ENCODE assay signal across 8 cellular contexts in the genomic region with DNA sequence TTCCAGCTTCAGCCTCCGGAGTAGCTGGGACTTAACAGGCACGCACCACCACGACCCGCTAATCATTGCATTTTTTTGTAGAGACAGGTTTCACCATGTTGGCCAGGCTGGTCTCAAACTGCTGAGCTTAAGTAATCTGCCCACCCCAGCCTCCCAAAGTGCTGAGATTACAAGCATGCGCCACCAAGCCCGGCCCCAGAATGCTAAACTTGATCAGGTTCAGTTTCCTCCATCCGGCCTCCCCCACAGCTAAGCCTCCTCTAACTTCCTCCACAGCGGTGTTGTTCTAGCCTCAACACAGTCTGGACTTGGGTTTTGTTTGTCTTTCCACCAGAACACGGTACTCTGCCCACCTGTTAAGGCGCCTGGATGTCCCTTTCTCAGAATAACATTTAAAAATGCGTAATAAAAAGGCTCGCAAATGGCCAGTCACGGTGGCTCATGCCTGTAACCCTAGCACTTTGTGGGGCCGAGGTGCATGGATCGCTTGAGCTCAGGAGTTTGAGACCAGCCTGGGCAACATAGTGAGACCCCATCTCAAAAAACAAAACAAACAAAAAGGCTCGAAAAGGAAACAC. TPM values are rescaled to one million over a fixed set of nuclear protein-coding genes. Genes with fewer than 3 reads are reported as not detected.
DNase-seq lines count a peak whose midpoint lies in the region; ATAC-seq and TF ChIP-seq lines count a peak whose summit lies in the region.

No MANE protein-coding gene starts in this region.

- H3K9me3 Mint-ChIP-seq in endodermal cell (no peaks in the 10 kb centered on the region), type B pancreatic cell (no peaks in the 10 kb centered on the region)

- H3K27ac ChIP-seq in left ventricle myocardium inferior (replicated peaks) = peak overlapping the region; percentile 83
- peak overlapping the region in 2 of 12 donors; percentile 2 to 6 for H3K27ac ChIP-seq in heart left ventricle
- H3K27ac ChIP-seq in OCI-LY3 (ENCODE audit: low read length) = no peak overlapping the region
- H3K27ac ChIP-seq in endodermal cell (ENCODE audit: low read depth, low read length) = no peak overlapping the region
- H3K27ac ChIP-seq in stomach = no peak overlapping the region

- peak overlapping the region; percentile 93 for H3K4me2 ChIP-seq in OCI-LY3 (ENCODE audit: low read length)

- H3K4me1 ChIP-seq in left ventricle myocardium inferior (peaks cover 74% of the 10 kb centered on the region), heart left ventricle (peaks cover 7 to 67% (median 50%) of the 10 kb centered on the region in 12 donors), OCI-LY3 (ENCODE audit: low read length) (peaks cover 36% of the 10 kb centered on the region), endodermal cell (ENCODE audit: control insufficient read depth, insufficient read depth, low read length) (peaks cover 4% of the 10 kb centered on the region), stomach (peaks cover 42 to 73% (median 54%) of the 10 kb centered on the region in 4 donors)

- no peak for TF ChIP-seq CTCF in left ventricle myocardium inferior (IDR thresholded peaks at IDR 0.05; ENCODE audit: borderline replicate concordance)
- TF ChIP-seq CTCF in heart left ventricle (IDR thresholded peaks at IDR 0.05) = no peak
- no peak for TF ChIP-seq CTCF in OCI-LY3 (IDR thresholded peaks at IDR 0.05; ENCODE audit: low read depth, low read length)
- TF ChIP-seq CTCF in endodermal cell (conservative IDR thresholded peaks at IDR 0.05) = no peak
- TF ChIP-seq CTCF in type B pancreatic cell (conservative IDR thresholded peaks at IDR 0.05) = no peak
- TF ChIP-seq CTCF in stomach (IDR thresholded peaks at IDR 0.05) = no peak

- H3K9me3 ChIP-seq in left ventricle myocardium inferior (replicated peaks) = no peaks in the 10 kb centered on the region
- no peaks in the 10 kb centered on the region for H3K9me3 ChIP-seq in heart left ventricle
- no peaks in the 10 kb centered on the region for H3K9me3 ChIP-seq in OCI-LY3 (ENCODE audit: insufficient read depth, low read length)
- H3K9me3 ChIP-seq in endodermal cell (ENCODE audit: control insufficient read depth, low read length) = no peaks in the 10 kb centered on the region
- no peaks in the 10 kb centered on the region for H3K9me3 ChIP-seq in stomach

- H3K27me3 Mint-ChIP-seq in endodermal cell (ENCODE audit: insufficient read depth) (no peaks in the 10 kb centered on the region), type B pancreatic cell (no peaks in the 10 kb centered on the region)

- TF ChIP-seq POLR2A in heart left ventricle (IDR thresholded peaks at IDR 0.05) (no peak), stomach (IDR thresholded peaks at IDR 0.05) (no peak)

- H3K9ac ChIP-seq in OCI-LY3 (ENCODE audit: low read length) = peak overlapping the region; percentile 72
- H3K9ac ChIP-seq in endodermal cell (ENCODE audit: extremely low read depth, low read length, poor library complexity, severe bottlenecking) = no peak overlapping the region

- H3K27ac Mint-ChIP-seq in endodermal cell (peak overlapping the region; percentile 78), type B pancreatic cell (no peak overlapping the region)

- no peak overlapping the region for H2AFZ ChIP-seq in OCI-LY3 (ENCODE audit: low read depth, low read length)

- peaks cover 58% of the 10 kb centered on the region for H4K20me1 ChIP-seq in OCI-LY3 (ENCODE audit: insufficient read depth, low read length)

- H3K36me3 Mint-ChIP-seq in endodermal cell (ENCODE audit: low read depth) (peaks cover 19% of the 10 kb centered on the region), type B pancreatic cell (peaks cover 17% of the 10 kb centered on the region)

- H3K79me2 ChIP-seq in OCI-LY3 (ENCODE audit: low read length) = peaks cover 72% of the 10 kb centered on the region

- TF ChIP-seq EP300 in stomach (IDR thresholded peaks at IDR 0.05) = no peak

- intact Hi-C loops in left ventricle myocardium inferior (cut with micrococcal nuclease) (no loop called here), heart left ventricle (cut with DNase I) (loop anchor here in 1 of 10 donors (5.0 to 10.0 kb wide), 3 partner anchors 98 to 299 kb away; a partner anchor contains a TSS), stomach (cut with DNase I; ENCODE audit: low total_unique reads) (no loop called here)

- H3K27me3 ChIP-seq in left ventricle myocardium inferior (ENCODE audit: low read depth) (no peaks in the 10 kb centered on the region), heart left ventricle (no peaks in the 10 kb centered on the region), OCI-LY3 (ENCODE audit: low read depth, low read length) (no peaks in the 10 kb centered on the region), endodermal cell (ENCODE audit: control insufficient read depth, insufficient read depth, low read length, poor library complexity, severe bottlenecking) (no peaks in the 10 kb centered on the region), stomach (no peaks in the 10 kb centered on the region)

- H3K4me3 ChIP-seq in left ventricle myocardium inferior (peak overlapping the region; percentile 94), heart left ventricle (peak overlapping the region in 2 of 12 donors; percentile 90 to 95), OCI-LY3 (ENCODE audit: low read length) (peak overlapping the region; percentile 76; the same call in 1 of the 2 replicates), endodermal cell (ENCODE audit: low read length) (peak overlapping the region; percentile 97), stomach (peak overlapping the region in 1 of 4 donors; percentile 99)

- H3K4me1 Mint-ChIP-seq in endodermal cell (peaks cover 40% of the 10 kb centered on the region), type B pancreatic cell (ENCODE audit: unreplicated experiment) (peaks cover 45% of the 10 kb centered on the region)

- no peak for DNase-seq in left ventricle myocardium inferior
- DNase-seq in heart left ventricle = no peak
- DNase-seq in endodermal cell = peak; percentile 66
- no peak for DNase-seq in type B pancreatic cell (ENCODE audit: extremely low spot score, unreplicated experiment)
- DNase-seq in middle frontal gyrus (ENCODE audit: extremely low spot score, low spot score) = no peak
- no peak for DNase-seq in stomach

- peaks cover 18% of the 10 kb centered on the region for H3K36me3 ChIP-seq in left ventricle myocardium inferior
- peaks cover 0 to 25% (median 18%) of the 10 kb centered on the region in 9 donors for H3K36me3 ChIP-seq in heart left ventricle
- peaks cover 29% of the 10 kb centered on the region for H3K36me3 ChIP-seq in OCI-LY3 (replicated peaks; ENCODE audit: low read depth, low read length)
- H3K36me3 ChIP-seq in endodermal cell (ENCODE audit: control insufficient read depth, insufficient read depth, low read length) = peaks cover 23% of the 10 kb centered on the region
- peaks cover 15 to 26% (median 22%) of the 10 kb centered on the region in 4 donors for H3K36me3 ChIP-seq in stomach

- ATAC-seq in heart left ventricle (no peak), HG03378 (IDR thresholded peaks at IDR 0.05; ENCODE audit: unreplicated experiment) (no peak)

- WGBS in heart left ventricle, 4 donors = 68 to 75% (median 72%) methylated on average over 16 of the region's 16 CpGs
- WGBS in endodermal cell (ENCODE audit: insufficient coverage in 1 of 2, insufficient read length in 1 of 2), 2 experiments = 49 to 55% methylated on average over 11 to 16 of the region's 16 CpGs
- 69 to 77% (median 72%) methylated on average over 16 of the region's 16 CpGs for WGBS in stomach, 5 donors

- H3K4me3 Mint-ChIP-seq in endodermal cell (peak overlapping the region; percentile 92), type B pancreatic cell (peak overlapping the region; percentile 97)

RNA-seq across cellular contexts. Expression of a gene that starts 2.4 kb away (rescaled TPM):
- total RNA-seq in left ventricle myocardium inferior (138 TPM), heart left ventricle (100 to 1,000 TPM in 8 of 9 donors, 10 to 100 TPM in 1; 98.8 to 168 (median 111) TPM), endodermal cell (100 to 1,000 TPM; 170 to 173 TPM), type B pancreatic cell (ENCODE audit: low replicate concordance) (106 and 186 TPM in 2 replicates), stomach (100 to 1,000 TPM in 1 of 5 donors, 10 to 100 TPM in 4; 20.0 to 103 (median 54.5) TPM)
- polyA plus RNA-seq in heart left ventricle (100 to 1,000 TPM in 1 of 2 donors, 10 to 100 TPM in 1; 50.4 to 140 TPM), stomach (10 to 100 TPM; 17.4 to 24.8 (median 19.4) TPM)
- polyA plus RNA-seq in endodermal cell (2013, experiment 1 of 2) = 196 TPM
- polyA plus RNA-seq in endodermal cell (2013, experiment 2 of 2) = 182 TPM
